15 cellular contexts compared by ENCODE assay signal in genomic region chr19:29928831-29929230, GRCh38. TPM values are rescaled to one million over a fixed set of nuclear protein-coding genes. Genes with fewer than 3 reads are reported as not detected.
DNase-seq lines count a peak whose midpoint lies in the region; ATAC-seq, FAIRE-seq and TF ChIP-seq lines count a peak whose summit lies in the region.
"Had no signal": no experiment of that assay in that cellular context is flagged by ENCODE, and none has a peak within 500 bp of the region (broad histone marks: within the 10 kb centered on the region; RNA-seq: fewer than 3 reads in every experiment).

No MANE protein-coding gene starts in this region.

- 100% methylated on average over 1 of the region's 1 CpG; no CpG with 5 or more reads in 1 of the 2 experiments for WGBS in H1 (ENCODE audit: extremely low coverage in 1 of 2, insufficient coverage in 1 of 2, insufficient read length in 1 of 2, insufficient replicate concordance in 2 of 2, low coverage in 1 of 2, low lambda C conversion rate in 2 of 2, missing lambda C conversion rate in 1 of 2), 2 experiments
- 60 to 75% methylated on average over 1 of the region's 1 CpG for WGBS in tibial nerve, 2 donors

- DNase-seq in H1 (ENCODE audit: low read depth in 1 of 2, low spot score in 2 of 2) (no peak), hepatic stellate cell (ENCODE audit: low spot score) (no peak), T1000 (lab: John Stamatoyannopoulos, UW) (no peak), tibial nerve (ENCODE audit: low spot score in 2 of 2) (no peak)
- DNase-seq: COR-L47, heart right ventricle, left ventricle myocardium superior, NCI-H345, RPMI8226 had no signal

- CTCF ChIA-PET in H1 (lab: Charles Lee; ENCODE audit: partially characterized antibody), result interaction anchor here (2.1 kb wide), 1 partner anchor 38 kb away, joined by 6 read pairs; no protein-coding TSS in a partner anchor

- ATAC-seq in GM18868 (IDR thresholded peaks at IDR 0.05; ENCODE audit: unreplicated experiment) (peak; percentile 84), GM21529 (IDR thresholded peaks at IDR 0.05; ENCODE audit: unreplicated experiment) (peak; percentile 74), HG03066 (IDR thresholded peaks at IDR 0.05; ENCODE audit: low read depth, unreplicated experiment) (peak; percentile 79), GM21786 (IDR thresholded peaks at IDR 0.05; ENCODE audit: unreplicated experiment) (no peak)
- ATAC-seq: heart right ventricle, left ventricle myocardium superior had no signal

- no peak overlapping the region for H3K4me2 ChIP-seq in H1 (ENCODE audit: insufficient read depth in 1 of 2, low read depth in 2 of 2, low read length in 2 of 2)

- H3K36me3 ChIP-seq in H1 (ENCODE audit: control insufficient read depth in 2 of 4, insufficient read depth in 4 of 4, low read length in 3 of 4), result no peaks in the 10 kb centered on the region
- H3K36me3 ChIP-seq in tibial nerve, result no peaks in the 10 kb centered on the region
- H3K36me3 ChIP-seq: heart right ventricle had no signal

- no peaks in the 10 kb centered on the region; a peak in 1 of 7 replicates for H3K27me3 ChIP-seq in H1 (replicated peaks in 1 of 4; ENCODE audit: control insufficient read depth in 3 of 4, extremely low read depth in 1 of 4, insufficient read depth in 3 of 4, low read length in 3 of 4)
- H3K27me3 ChIP-seq in tibial nerve, result no peaks in the 10 kb centered on the region

- H3K9ac ChIP-seq in H1 (replicated peaks in 1 of 4; ENCODE audit: extremely low read depth in 1 of 4, low read depth in 3 of 4, low read length in 3 of 4), result no peak overlapping the region
- H3K9ac ChIP-seq: parathyroid adenoma had no signal

- H3K56ac ChIP-seq in H1 (replicated peaks; ENCODE audit: insufficient read length, low read depth, low read length), result no peak overlapping the region

- no peak overlapping the region for H3K4ac ChIP-seq in H1 (replicated peaks; ENCODE audit: insufficient read length, low read depth, low read length)

- H2AFZ ChIP-seq in H1 (ENCODE audit: low read length), result peak overlapping the region; percentile 99
- H2AFZ ChIP-seq: parathyroid adenoma had no signal

- H3K18ac ChIP-seq in H1 (ENCODE audit: extremely low read depth, low read length), result no peak overlapping the region

- no peaks in the 10 kb centered on the region for H3K23me2 ChIP-seq in H1 (ENCODE audit: low read depth, low read length)

- H2BK20ac ChIP-seq in H1 (ENCODE audit: low read length), result no peak overlapping the region

- H2BK12ac ChIP-seq in H1 (ENCODE audit: low read depth, low read length), result no peak overlapping the region

- H4K8ac ChIP-seq in H1 (ENCODE audit: extremely low read depth, insufficient read depth, low read length), result no peak overlapping the region

- H3K9me3 ChIP-seq in H1 (ENCODE audit: insufficient read depth in 2 of 2, low read depth in 1 of 2, low read length in 1 of 2), result no peaks in the 10 kb centered on the region
- peaks cover 0 to 5% (median 0%) of the 10 kb centered on the region in 4 donors for H3K9me3 ChIP-seq in tibial nerve

- H2BK120ac ChIP-seq in H1 (replicated peaks; ENCODE audit: low read depth, low read length), result no peak overlapping the region

- H4K20me1 ChIP-seq in H1 (replicated peaks in 1 of 2; ENCODE audit: control insufficient read depth in 1 of 2, insufficient read depth in 2 of 2, low read length in 2 of 2), result no peaks in the 10 kb centered on the region

- TF ChIP-seq RAD21 in H1 (IDR thresholded peaks at IDR 0.05 in 1 of 2, conservative IDR thresholded peaks at IDR 0.05 in 1 of 2; ENCODE audit: low read depth in 2 of 2, low read length in 2 of 2), result no peak

- peaks cover 0 to 5% (median 4%) of the 10 kb centered on the region in 4 experiments; a peak in 6 of 7 replicates for H3K4me1 ChIP-seq in H1 (replicated peaks in 1 of 4; ENCODE audit: control insufficient read depth in 3 of 4, insufficient read depth in 4 of 4, low read length in 3 of 4)
- H3K4me1 ChIP-seq in tibial nerve, result no peaks in the 10 kb centered on the region
- H3K4me1 ChIP-seq: heart right ventricle, parathyroid adenoma had no signal

- H2AK5ac ChIP-seq in H1 (ENCODE audit: low read depth, low read length), result no peak overlapping the region

- TF ChIP-seq CTCF in H1 (IDR thresholded peaks at IDR 0.05; ENCODE audit: control extremely low read depth in 1 of 3, insufficient read depth in 1 of 3, low read depth in 1 of 3, low read length in 3 of 3) (no peak), tibial nerve (IDR thresholded peaks at IDR 0.05) (no peak)

- POLR2A ChIA-PET in H1 (lab: Charles Lee; ENCODE audit: partially characterized antibody), result no interaction called here

- TF ChIP-seq EP300 in H1 (IDR thresholded peaks at IDR 0.05; ENCODE audit: borderline replicate concordance in 1 of 2, low read depth in 2 of 2, low read length in 2 of 2) (no peak), tibial nerve (IDR thresholded peaks at IDR 0.05) (no peak)

- H3K79me1 ChIP-seq in H1 (ENCODE audit: low read depth, low read length), result no peaks in the 10 kb centered on the region

- no peak overlapping the region for H4K91ac ChIP-seq in H1 (replicated peaks; ENCODE audit: insufficient read length, low read length)

- TF ChIP-seq POLR2A in H1 (IDR thresholded peaks at IDR 0.05; ENCODE audit: control extremely low read depth in 1 of 2, low read depth in 2 of 2, low read length in 2 of 2) (no peak), tibial nerve (IDR thresholded peaks at IDR 0.05) (no peak)

- H3K14ac ChIP-seq in H1 (ENCODE audit: insufficient read length), result no peak overlapping the region

- no peak overlapping the region for H2BK5ac ChIP-seq in H1 (ENCODE audit: low read depth, low read length)

- H3K27ac ChIP-seq in H1 (ENCODE audit: low read depth, low read length), result no peak overlapping the region
- H3K27ac ChIP-seq in tibial nerve, result no peak overlapping the region
- H3K27ac ChIP-seq: heart right ventricle, parathyroid adenoma had no signal

- no peak overlapping the region for H2BK15ac ChIP-seq in H1 (ENCODE audit: low read length)

- H3K4me3 ChIP-seq in H1 (ENCODE audit: extremely low read depth in 1 of 4, insufficient read depth in 2 of 4, low read depth in 3 of 4, low read length in 4 of 4) (no peak overlapping the region), tibial nerve (no peak overlapping the region)
- H3K4me3 ChIP-seq: heart right ventricle had no signal

- H3K23ac ChIP-seq in H1 (ENCODE audit: insufficient read length), result no peak overlapping the region

- FAIRE-seq in H1 (lab: Jason Lieb, UNC), result no peak
- FAIRE-seq: astrocyte had no signal

- no peaks in the 10 kb centered on the region for H3K79me2 ChIP-seq in H1 (ENCODE audit: control insufficient read depth in 1 of 2, insufficient read depth in 2 of 2, low read length in 2 of 2)
- H3K79me2 ChIP-seq: parathyroid adenoma had no signal

- no peak overlapping the region for H4K5ac ChIP-seq in H1 (ENCODE audit: insufficient read length, low read depth, low read length)

TF ChIP-seq in H1, 55 proteins besides CTCF, POLR2A, EP300 and RAD21:
- TF ChIP-seq ZNF274 (IDR thresholded peaks at IDR 0.05; ENCODE audit: borderline replicate concordance, extremely low read depth, low read length) (no peak), EGR1 (IDR thresholded peaks at IDR 0.05; ENCODE audit: borderline replicate concordance, low read depth, low read length) (no peak), USF2 (IDR thresholded peaks at IDR 0.05; ENCODE audit: low read length) (no peak), ATF3 (IDR thresholded peaks at IDR 0.05; ENCODE audit: insufficient read depth, low read depth, low read length) (no peak)

RNA-seq across cellular contexts. Expression of gene URI1, which starts 13.2 kb away (rescaled TPM):
- 59.3 and 64.3 TPM in 2 replicates for total RNA-seq in H1 (2021; fragmentation: NEBNext Ultra II Directional; extraction: Animal tissue kit (Norgen Biotek cat#: 25700))
- 15.4 and 27.7 TPM in 2 replicates for polyA plus RNA-seq in H1 (2011; rRNA removed)
- 43.2 TPM for polyA plus RNA-seq in H1 (2011; cell fraction: cytosol; rRNA removed)
- 13.8 TPM for polyA plus RNA-seq in H1 (2011; cell fraction: nucleus; rRNA removed)
- polyA plus RNA-seq in H1 (2012, experiment 1 of 2), result 35.6 to 48.9 TPM (median 37.9 TPM) in 4 replicates
- 11.4 TPM for polyA plus RNA-seq in H1 (2012, experiment 2 of 2)
- 46.8 TPM for polyA plus RNA-seq in H1 (2013, experiment 1 of 2)
- 45.1 TPM for polyA plus RNA-seq in H1 (2013, experiment 2 of 2)
- polyA minus RNA-seq in H1 (2011; rRNA and poly(A)+ RNA removed), result 46.6 and 74.6 TPM in 2 replicates
- polyA minus RNA-seq in H1 (2011; cell fraction: cytosol; rRNA and poly(A)+ RNA removed), result 24.0 TPM
- polyA minus RNA-seq in H1 (2011; cell fraction: nucleus; rRNA and poly(A)+ RNA removed), result 83.1 TPM
- total RNA-seq in tibial nerve, result 10 to 100 TPM; 43.8 to 67.8 (median 59.1) TPM
